1 cellular context compared by ENCODE assay signal in genomic region chr1:1371354-1371740, GRCh38.
TF ChIP-seq lines count a peak whose summit lies in the region.

No MANE protein-coding gene starts in this region.

TF ChIP-seq in IMR-90, 13 proteins besides CTCF, POLR2A, EP300 and RAD21:
- no peak for TF ChIP-seq ELK1 (IDR thresholded peaks at IDR 0.05; ENCODE audit: borderline replicate concordance, low read depth, low read length)
- no peak for TF ChIP-seq NFE2L2 (IDR thresholded peaks at IDR 0.05; ENCODE audit: low read depth, low read length)
- TF ChIP-seq SMC3 (IDR thresholded peaks at IDR 0.05; ENCODE audit: low read depth, low read length) = no peak
- TF ChIP-seq RCOR1 (IDR thresholded peaks at IDR 0.05; ENCODE audit: insufficient replicate concordance, low read length) = no peak
- no peak for TF ChIP-seq USF2 (IDR thresholded peaks at IDR 0.05; ENCODE audit: low read depth, low read length)
- TF ChIP-seq FOS (IDR thresholded peaks at IDR 0.05; ENCODE audit: low read depth, low read length) = no peak
- TF ChIP-seq RFX5 (IDR thresholded peaks at IDR 0.05; ENCODE audit: low read depth, low read length) = no peak
- TF ChIP-seq MAFK (IDR thresholded peaks at IDR 0.05; ENCODE audit: low read depth, low read length) = no peak
- TF ChIP-seq BHLHE40 (IDR thresholded peaks at IDR 0.05; ENCODE audit: low read depth, low read length) = no peak
- no peak for TF ChIP-seq CEBPB (IDR thresholded peaks at IDR 0.05; ENCODE audit: low read depth, low read length)
- TF ChIP-seq MXI1 (IDR thresholded peaks at IDR 0.05; ENCODE audit: borderline replicate concordance, low read depth, low read length) = no peak
- no peak for TF ChIP-seq MAZ (IDR thresholded peaks at IDR 0.05; ENCODE audit: borderline replicate concordance, low read depth, low read length)
- no peak for TF ChIP-seq CHD1 (IDR thresholded peaks at IDR 0.05; ENCODE audit: low read depth, low read length)
